1 cellular context compared by ENCODE assay signal in genomic region chr9:101030022-101030391, GRCh38.
TF ChIP-seq lines count a peak whose summit lies in the region.

No MANE protein-coding gene starts in this region.

TF ChIP-seq in HepG2, 621 proteins besides CTCF, POLR2A, EP300 and RAD21 (continued from another document):
- no peak for TF ChIP-seq FOXP4 (CRISPR knock-in tag; IDR thresholded peaks at IDR 0.05)
- no peak for TF ChIP-seq ZNF33A (CRISPR knock-in tag; IDR thresholded peaks at IDR 0.05; ENCODE audit: borderline replicate concordance)
- TF ChIP-seq HNRNPLL (IDR thresholded peaks at IDR 0.05; ENCODE audit: low read depth, low read length, poor library complexity, severe bottlenecking) = no peak
- no peak for TF ChIP-seq HMG20A (CRISPR knock-in tag; IDR thresholded peaks at IDR 0.05; ENCODE audit: borderline replicate concordance)
- TF ChIP-seq ZNF577 (CRISPR knock-in tag; IDR thresholded peaks at IDR 0.05; ENCODE audit: borderline replicate concordance, low read depth) = no peak
- TF ChIP-seq TBL1XR1 (IDR thresholded peaks at IDR 0.05; ENCODE audit: borderline replicate concordance, low read length, partially characterized antibody) = no peak
- TF ChIP-seq FLYWCH1 (CRISPR knock-in tag; IDR thresholded peaks at IDR 0.05) = no peak
- TF ChIP-seq ZFP62 (CRISPR knock-in tag; IDR thresholded peaks at IDR 0.05) = no peak
- no peak for TF ChIP-seq ARNTL (CRISPR knock-in tag; IDR thresholded peaks at IDR 0.05)
- no peak for TF ChIP-seq TFAP4 (IDR thresholded peaks at IDR 0.05; ENCODE audit: borderline replicate concordance, low read depth)
- no peak for TF ChIP-seq CBX1 (IDR thresholded peaks at IDR 0.05; ENCODE audit: low read depth)
- no peak for TF ChIP-seq IRF2 (CRISPR knock-in tag; IDR thresholded peaks at IDR 0.05)
- no peak for TF ChIP-seq ZNF691 (CRISPR knock-in tag; IDR thresholded peaks at IDR 0.05; ENCODE audit: borderline replicate concordance, low read depth)
